In genomic region chr13:37417042-37417441, GRCh38 we compare ENCODE assay signal across 23 cellular contexts.
"Had no signal": no experiment of that assay in that cellular context is flagged by ENCODE, and none has a peak within 500 bp of the region (broad histone marks: within the 10 kb centered on the region; RNA-seq: fewer than 3 reads in every experiment).

No MANE protein-coding gene starts in this region.

- H3K4me3 Mint-ChIP-seq: activated CD4-positive, alpha-beta T cell treated with anti-CD3 and anti-CD28 coated beads, Interleukin-2, amount 10 ng/mL, durations not matched to agents 7 days and 5 days; activated CD8-positive, alpha-beta T cell treated with anti-CD3 and anti-CD28 coated beads, Interleukin-2, amount 10 ng/mL, durations not matched to agents 7 days and 5 days; activated T-helper 1 cell treated with anti-CD3 and anti-CD28 coated beads, Interleukin-12 subunit alpha, Interleukin-12 subunit beta, Interleukin-2, Interleukin-4 antibody, amounts not matched to agents 30 ng/mL and 10 ng/mL and 1 ng/mL, durations not matched to agents 14 hours and 24 hours and 36 hours; brain; dendritic cell treated with granulocyte-macrophage colony-stimulating factor and Interleukin-4, amounts not matched to agents 40 ng/mL and 50 ng/mL, for 4 days; nephron progenitor cell; stimulated activated naive B cell treated with anti-CD40 and anti-IgM and Interleukin-4, amounts not matched to agents 10 μg/mL and 1 μg/mL and 100 μg/mL, for 72 hours had no signal

- ATAC-seq: activated CD8-positive, alpha-beta T cell treated with anti-CD3 and anti-CD28 coated beads, Interleukin-2, amount 10 ng/mL, durations not matched to agents 7 days and 5 days; foreskin keratinocyte; right lobe of liver; stimulated activated naive B cell treated with anti-CD40 and anti-IgM and Interleukin-4, amounts not matched to agents 10 μg/mL and 1 μg/mL and 100 μg/mL, for 72 hours had no signal

- H3K36me3 Mint-ChIP-seq: brain; stimulated activated naive B cell treated with anti-CD40 and anti-IgM and Interleukin-4, amounts not matched to agents 10 μg/mL and 1 μg/mL and 100 μg/mL, for 72 hours had no signal

- H3K4me1 Mint-ChIP-seq: activated CD4-positive, alpha-beta T cell treated with anti-CD3 and anti-CD28 coated beads, Interleukin-2, amount 10 ng/mL, durations not matched to agents 7 days and 5 days; brain; nephron progenitor cell; stimulated activated naive B cell treated with anti-CD40 and anti-IgM and Interleukin-4, amounts not matched to agents 10 μg/mL and 1 μg/mL and 100 μg/mL, for 72 hours had no signal

- H3K4me3 ChIP-seq: esophagus muscularis mucosa, hepatocyte, left ventricle myocardium inferior, right lobe of liver, upper lobe of left lung had no signal

- H3K9me3 Mint-ChIP-seq: activated CD4-positive, alpha-beta T cell treated with anti-CD3 and anti-CD28 coated beads, Interleukin-2, amount 10 ng/mL, durations not matched to agents 7 days and 5 days; brain; nephron progenitor cell had no signal

- H3K27ac Mint-ChIP-seq: activated CD4-positive, alpha-beta T cell treated with anti-CD3 and anti-CD28 coated beads, Interleukin-2, amount 10 ng/mL, durations not matched to agents 7 days and 5 days; activated CD8-positive, alpha-beta T cell treated with anti-CD3 and anti-CD28 coated beads, Interleukin-2, amount 10 ng/mL, durations not matched to agents 7 days and 5 days; activated T-helper 1 cell treated with anti-CD3 and anti-CD28 coated beads, Interleukin-12 subunit alpha, Interleukin-12 subunit beta, Interleukin-2, Interleukin-4 antibody, amounts not matched to agents 30 ng/mL and 10 ng/mL and 1 ng/mL, durations not matched to agents 14 hours and 24 hours and 36 hours; brain; dendritic cell treated with granulocyte-macrophage colony-stimulating factor and Interleukin-4, amounts not matched to agents 40 ng/mL and 50 ng/mL, for 4 days; nephron progenitor cell; stimulated activated naive B cell treated with anti-CD40 and anti-IgM and Interleukin-4, amounts not matched to agents 10 μg/mL and 1 μg/mL and 100 μg/mL, for 72 hours had no signal

- DNase-seq: activated CD4-positive, alpha-beta T cell treated with anti-CD3 and anti-CD28 coated beads, Interleukin-2, amount 10 ng/mL, durations not matched to agents 7 days and 5 days; activated CD4-positive, CD25-positive, alpha-beta regulatory T cell treated with anti-CD3 and anti-CD28 coated beads, Interleukin-2, amount 50 U/mL, for 72 hours; activated CD8-positive, alpha-beta T cell treated with anti-CD3 and anti-CD28 coated beads, Interleukin-2, amount 10 ng/mL, durations not matched to agents 7 days and 5 days; activated gamma-delta T cell; activated naive CD4-positive, alpha-beta T cell treated with anti-CD3 and anti-CD28 coated beads, Interleukin-2, amount 50 U/mL, for 16 hours; anterior cingulate cortex; effector memory CD4-positive, alpha-beta T cell; foreskin keratinocyte; left ventricle myocardium inferior; nephron progenitor cell; posterior cingulate gyrus; right lobe of liver; small intestine; stimulated activated CD4-positive, alpha-beta T cell treated with anti-CD3 and anti-CD28 coated beads, Interleukin-15, amount 100 ng/mL, for 24 hours; stimulated activated naive B cell treated with anti-CD40 and anti-IgM and Interleukin-4, amounts not matched to agents 10 μg/mL and 1 μg/mL and 100 μg/mL, for 72 hours; T-helper 1 cell; upper lobe of left lung; WERI-Rb-1 had no signal

- H3K27me3 Mint-ChIP-seq: activated CD4-positive, alpha-beta T cell treated with anti-CD3 and anti-CD28 coated beads, Interleukin-2, amount 10 ng/mL, durations not matched to agents 7 days and 5 days; dendritic cell treated with granulocyte-macrophage colony-stimulating factor and Interleukin-4, amounts not matched to agents 40 ng/mL and 50 ng/mL, for 4 days; stimulated activated naive B cell treated with anti-CD40 and anti-IgM and Interleukin-4, amounts not matched to agents 10 μg/mL and 1 μg/mL and 100 μg/mL, for 72 hours had no signal
